15 cellular contexts compared by ENCODE assay signal in genomic region chr22:49351761-49352221, GRCh38.
"Had no signal": no experiment of that assay in that cellular context is flagged by ENCODE, and none has a peak within 500 bp of the region (broad histone marks: within the 10 kb centered on the region; RNA-seq: fewer than 3 reads in every experiment).

No MANE protein-coding gene starts in this region.

- H3K4me1 ChIP-seq: adrenal gland, thyroid gland had no signal

- H3K4me2 ChIP-seq: hepatocyte had no signal

- DNase-seq: activated CD4-positive, alpha-beta T cell treated with anti-CD3 and anti-CD28 coated beads for 1 hour; activated CD4-positive, alpha-beta T cell treated with anti-CD3 and anti-CD28 coated beads, Interleukin-2, amount 50 U/mL, for 48 hours; activated naive CD4-positive, alpha-beta T cell treated with anti-CD3 and anti-CD28 coated beads, Interleukin-2, amount 50 U/mL, for 16 hours; adrenal gland; caudate nucleus; erythroblast; kidney glomerular epithelial cell; stimulated activated CD4-positive, alpha-beta T cell treated with anti-CD3 and anti-CD28 coated beads, Interleukin-15, amount 100 ng/mL, for 24 hours; stimulated activated CD4-positive, alpha-beta T cell treated with anti-CD3 and anti-CD28 coated beads, Interleukin-4, amount 100 ng/mL, for 4 hours; T-helper 2 cell; thyroid gland had no signal

- H3K79me2 ChIP-seq: hepatocyte had no signal

- H3K4me3 Mint-ChIP-seq: dendritic cell treated with granulocyte-macrophage colony-stimulating factor and Interleukin-4, amounts not matched to agents 40 ng/mL and 50 ng/mL, for 4 days; nephron had no signal

- H3K27me3 ChIP-seq: adrenal gland, hepatocyte, thyroid gland had no signal

- H3K27ac ChIP-seq: adrenal gland, hepatocyte, thyroid gland had no signal

- H3K36me3 ChIP-seq: adrenal gland, thyroid gland had no signal

- H3K27ac Mint-ChIP-seq: dendritic cell treated with granulocyte-macrophage colony-stimulating factor and Interleukin-4, amounts not matched to agents 40 ng/mL and 50 ng/mL, for 4 days had no signal

- H3K9me3 ChIP-seq: adrenal gland, thyroid gland had no signal

- H2AFZ ChIP-seq: hepatocyte had no signal

- H3K9me3 Mint-ChIP-seq: dendritic cell treated with granulocyte-macrophage colony-stimulating factor and Interleukin-4, amounts not matched to agents 40 ng/mL and 50 ng/mL, for 4 days had no signal

- H3K4me3 ChIP-seq: adrenal gland, hepatocyte, lung, thyroid gland had no signal
